ENCODE assay signal across 19 cellular contexts in the genomic region with DNA sequence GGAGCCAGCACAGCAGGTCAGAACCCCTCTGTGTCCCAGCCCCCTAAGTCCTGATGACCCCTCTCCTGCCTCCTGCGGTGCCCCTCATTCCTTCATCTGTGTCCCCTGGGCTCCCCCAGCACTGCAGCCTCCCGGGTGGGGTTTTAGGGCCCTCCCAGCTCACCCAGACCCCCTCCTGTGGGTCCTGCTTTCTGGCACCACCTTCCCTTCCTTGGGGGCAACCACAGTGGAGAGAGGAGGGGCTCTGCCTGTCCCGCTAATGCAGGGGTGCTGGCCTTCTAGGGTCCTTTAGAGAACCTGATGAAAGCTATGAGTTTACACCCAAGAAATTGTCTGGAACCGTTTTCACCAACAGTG. TPM values are rescaled to one million over a fixed set of nuclear protein-coding genes. Genes with fewer than 3 reads are reported as not detected.
DNase-seq lines count a peak whose midpoint lies in the region; ATAC-seq and TF ChIP-seq lines count a peak whose summit lies in the region.
"Had no signal": no experiment of that assay in that cellular context is flagged by ENCODE, and none has a peak within 500 bp of the region (broad histone marks: within the 10 kb centered on the region; RNA-seq: fewer than 3 reads in every experiment).

No MANE protein-coding gene starts in this region.

- H3K27me3 Mint-ChIP-seq in activated T-cell treated with anti-CD3 and anti-CD28 coated beads, Interleukin-2, amount 50 U/mL, for 24 hours, result no peaks in the 10 kb centered on the region
- H3K27me3 Mint-ChIP-seq in activated CD8-positive, alpha-beta memory T cell treated with anti-CD3 and anti-CD28 coated beads, Interleukin-2, amount 10 ng/mL, durations not matched to agents 7 days and 5 days, result no peaks in the 10 kb centered on the region

- peaks cover 27% of the 10 kb centered on the region; the same call in 1 of the 2 replicates for H3K36me3 ChIP-seq in BLaER1
- peaks cover 0 to 14% (median 3%) of the 10 kb centered on the region in 4 donors for H3K36me3 ChIP-seq in sigmoid colon
- no peaks in the 10 kb centered on the region for H3K36me3 ChIP-seq in trophoblast cell (ENCODE audit: control insufficient read depth in 1 of 2, insufficient read depth in 2 of 2, low read length in 2 of 2)

- H3K9me3 ChIP-seq in BLaER1, result no peaks in the 10 kb centered on the region
- H3K9me3 ChIP-seq in sigmoid colon, result no peaks in the 10 kb centered on the region
- peaks cover 2% of the 10 kb centered on the region for H3K9me3 ChIP-seq in trophoblast cell (ENCODE audit: insufficient read depth, low read depth, low read length)

- no peak overlapping the region for H3K23ac ChIP-seq in trophoblast cell (ENCODE audit: low read length)

- H3K36me3 Mint-ChIP-seq in activated T-cell treated with anti-CD3 and anti-CD28 coated beads, Interleukin-2, amount 50 U/mL, for 24 hours (ENCODE audit: low read depth), result peaks cover 4% of the 10 kb centered on the region
- no peaks in the 10 kb centered on the region for H3K36me3 Mint-ChIP-seq in activated CD8-positive, alpha-beta memory T cell treated with anti-CD3 and anti-CD28 coated beads, Interleukin-2, amount 10 ng/mL, durations not matched to agents 7 days and 5 days

- no peak overlapping the region for H4K91ac ChIP-seq in trophoblast cell (ENCODE audit: low read depth, low read length)

- no peak overlapping the region for H3K4ac ChIP-seq in trophoblast cell (ENCODE audit: low read depth, low read length)

- H3K9ac ChIP-seq in BLaER1, result no peak overlapping the region
- no peak overlapping the region for H3K9ac ChIP-seq in trophoblast cell (ENCODE audit: low read length)

- H3K4me2 ChIP-seq in BLaER1 (no peak overlapping the region), trophoblast cell (ENCODE audit: low read length) (no peak overlapping the region)

- H4K12ac ChIP-seq in trophoblast cell (ENCODE audit: low read depth, low read length), result no peak overlapping the region

- no peak overlapping the region for H3K27ac Mint-ChIP-seq in activated T-cell treated with anti-CD3 and anti-CD28 coated beads, Interleukin-2, amount 50 U/mL, for 24 hours
- no peak overlapping the region for H3K27ac Mint-ChIP-seq in activated CD8-positive, alpha-beta memory T cell treated with anti-CD3 and anti-CD28 coated beads, Interleukin-2, amount 10 ng/mL, durations not matched to agents 7 days and 5 days

- no peak overlapping the region for H2BK5ac ChIP-seq in trophoblast cell (ENCODE audit: low read depth, low read length, poor library complexity)

- H3K4me3 ChIP-seq in BLaER1 (no peak overlapping the region), sigmoid colon (no peak overlapping the region), trophoblast cell (ENCODE audit: low read depth, low read length) (no peak overlapping the region)
- H3K4me3 ChIP-seq: GM12878, K562 had no signal

- no peaks in the 10 kb centered on the region for H3K9me3 Mint-ChIP-seq in activated T-cell treated with anti-CD3 and anti-CD28 coated beads, Interleukin-2, amount 50 U/mL, for 24 hours
- no peaks in the 10 kb centered on the region for H3K9me3 Mint-ChIP-seq in activated CD8-positive, alpha-beta memory T cell treated with anti-CD3 and anti-CD28 coated beads, Interleukin-2, amount 10 ng/mL, durations not matched to agents 7 days and 5 days (ENCODE audit: low read depth)

- H2BK120ac ChIP-seq in trophoblast cell (ENCODE audit: insufficient read depth, low read length, poor library complexity), result no peak overlapping the region

- TF ChIP-seq CTCF in sigmoid colon (IDR thresholded peaks at IDR 0.05), result no peak

- no peak overlapping the region for H2AFZ ChIP-seq in trophoblast cell (ENCODE audit: insufficient read depth, low read length, poor library complexity)

- CTCF ChIA-PET in activated CD8-positive, alpha-beta memory T cell treated with anti-CD3 and anti-CD28 coated beads, Interleukin-2, amount 10 ng/mL, durations not matched to agents 7 days and 5 days (lab: Charles Lee), result interaction anchor here (0.9 to 3.7 kb wide), 8 partner anchors 14 to 414 kb away, joined by 3 to 16 read pairs (median 4); no protein-coding TSS in a partner anchor

- H4K20me1 ChIP-seq in BLaER1, result no peaks in the 10 kb centered on the region

- no peak overlapping the region for H3K14ac ChIP-seq in trophoblast cell (ENCODE audit: low read length)

- ATAC-seq in activated CD8-positive, alpha-beta memory T cell treated with anti-CD3 and anti-CD28 coated beads, Interleukin-2, amount 10 ng/mL, durations not matched to agents 7 days and 5 days, result no peak

- H2BK12ac ChIP-seq in trophoblast cell (ENCODE audit: low read length), result no peak overlapping the region

- 0 out of 2 replicates have a peak overlapping the region, but pooled peaks have one; percentile 42 for H3K27ac ChIP-seq in BLaER1
- no peak overlapping the region for H3K27ac ChIP-seq in sigmoid colon
- no peak overlapping the region for H3K27ac ChIP-seq in trophoblast cell (ENCODE audit: low read depth, low read length)

- H4K8ac ChIP-seq in trophoblast cell (ENCODE audit: low read depth, low read length), result no peak overlapping the region

- H3K4me1 ChIP-seq in BLaER1 (peaks cover 29% of the 10 kb centered on the region), sigmoid colon (no peaks in the 10 kb centered on the region), trophoblast cell (ENCODE audit: control insufficient read depth in 1 of 2, insufficient read depth in 2 of 2, low read length in 2 of 2) (no peaks in the 10 kb centered on the region)

- H3K79me1 ChIP-seq in trophoblast cell (ENCODE audit: low read length), result no peaks in the 10 kb centered on the region

- DNase-seq in activated T-cell treated with anti-CD3 and anti-CD28 coated beads, Interleukin-2, amount 50 U/mL, for 24 hours, result peak; percentile 20
- DNase-seq in activated T-cell treated with anti-CD3 and anti-CD28 coated beads, Interleukin-2, amount 50 U/mL, for 1 hour, result no peak
- peak; percentile 36 for DNase-seq in activated CD8-positive, alpha-beta memory T cell treated with anti-CD3 and anti-CD28 coated beads, Interleukin-2, amount 10 ng/mL, durations not matched to agents 7 days and 5 days
- DNase-seq in sigmoid colon, result peak; percentile 38
- DNase-seq in DMS79 treated with DMSO at 0.1 percent for 48 hours (lab: John Stamatoyannopoulos, UW), result no peak
- no peak for DNase-seq in trophoblast cell
- no peak for DNase-seq in NCI-H82 treated with DMSO at 0.1 percent for 48 hours (lab: John Stamatoyannopoulos, UW; ENCODE audit: unreplicated experiment)
- DNase-seq: C1 segment of cervical spinal cord, GDM1, GOT3, MV-4-11, NCI-H1417, NCI-H187 treated with DMSO at 0.1 percent for 48 hours, NCI-H526 treated with DMSO at 0.1 percent for 48 hours, OCI-M1, RPMI8226 had no signal

- 93 to 96% methylated on average over 4 of the region's 4 CpGs for WGBS in sigmoid colon, 2 donors
- no CpG with 5 or more reads among the region's 4 CpGs for WGBS in trophoblast cell (ENCODE audit: extremely low coverage, insufficient coverage, insufficient read length)

- TF ChIP-seq EP300 in sigmoid colon (IDR thresholded peaks at IDR 0.05), result no peak

- no peaks in the 10 kb centered on the region for H3K4me1 Mint-ChIP-seq in activated T-cell treated with anti-CD3 and anti-CD28 coated beads, Interleukin-2, amount 50 U/mL, for 24 hours (ENCODE audit: low read depth)
- H3K4me1 Mint-ChIP-seq in activated CD8-positive, alpha-beta memory T cell treated with anti-CD3 and anti-CD28 coated beads, Interleukin-2, amount 10 ng/mL, durations not matched to agents 7 days and 5 days, result no peaks in the 10 kb centered on the region

- H3K79me2 ChIP-seq in trophoblast cell (ENCODE audit: control insufficient read depth, insufficient read depth, low read length, poor library complexity), result no peaks in the 10 kb centered on the region

- H3K18ac ChIP-seq in trophoblast cell (ENCODE audit: low read length), result no peak overlapping the region

- intact Hi-C loops in sigmoid colon (cut with DNase I), result no loop called here

- TF ChIP-seq POLR2A in sigmoid colon (IDR thresholded peaks at IDR 0.05), result no peak

- H3K4me3 Mint-ChIP-seq in activated T-cell treated with anti-CD3 and anti-CD28 coated beads, Interleukin-2, amount 50 U/mL, for 24 hours, result no peak overlapping the region
- no peak overlapping the region for H3K4me3 Mint-ChIP-seq in activated CD8-positive, alpha-beta memory T cell treated with anti-CD3 and anti-CD28 coated beads, Interleukin-2, amount 10 ng/mL, durations not matched to agents 7 days and 5 days

- H2AK5ac ChIP-seq in trophoblast cell (ENCODE audit: low read length), result no peak overlapping the region

- H3K27me3 ChIP-seq in BLaER1 (no peaks in the 10 kb centered on the region), sigmoid colon (no peaks in the 10 kb centered on the region), trophoblast cell (ENCODE audit: insufficient read depth, low read length) (no peaks in the 10 kb centered on the region)

RNA-seq across cellular contexts. Expression of gene ALPP, which starts 42.7 kb away (rescaled TPM):
- not detected for total RNA-seq in activated CD8-positive, alpha-beta memory T cell treated with anti-CD3 and anti-CD28 coated beads, Interleukin-2, amount 10 ng/mL, durations not matched to agents 7 days and 5 days
- total RNA-seq in sigmoid colon, result not detected
- under 1 TPM in 1 of 3 donors, not detected in 2; 0.03 TPM for polyA plus RNA-seq in sigmoid colon
- polyA plus RNA-seq in trophoblast cell (2013), result 0.21 and 0.25 TPM in 2 replicates
- total RNA-seq: GM12878, K562 had no signal

Comparison
In these comparisons a context has a peak if more than half of its experiments do, and no peak if none do; other contexts are left out.
1. DNase-seq: peak in activated T-cell treated with anti-CD3 and anti-CD28 coated beads, Interleukin-2, amount 50 U/mL, for 24 hours (single experiment), activated CD8-positive, alpha-beta memory T cell treated with anti-CD3 and anti-CD28 coated beads, Interleukin-2, amount 10 ng/mL, durations not matched to agents 7 days and 5 days (single experiment) and sigmoid colon (single experiment); none in activated T-cell treated with anti-CD3 and anti-CD28 coated beads, Interleukin-2, amount 50 U/mL, for 1 hour (single experiment), DMS79 treated with DMSO at 0.1 percent for 48 hours (single experiment), trophoblast cell (0 of 2) and NCI-H82 treated with DMSO at 0.1 percent for 48 hours (single experiment).